ENCODE assay signal across 8 cellular contexts in the genomic region with DNA sequence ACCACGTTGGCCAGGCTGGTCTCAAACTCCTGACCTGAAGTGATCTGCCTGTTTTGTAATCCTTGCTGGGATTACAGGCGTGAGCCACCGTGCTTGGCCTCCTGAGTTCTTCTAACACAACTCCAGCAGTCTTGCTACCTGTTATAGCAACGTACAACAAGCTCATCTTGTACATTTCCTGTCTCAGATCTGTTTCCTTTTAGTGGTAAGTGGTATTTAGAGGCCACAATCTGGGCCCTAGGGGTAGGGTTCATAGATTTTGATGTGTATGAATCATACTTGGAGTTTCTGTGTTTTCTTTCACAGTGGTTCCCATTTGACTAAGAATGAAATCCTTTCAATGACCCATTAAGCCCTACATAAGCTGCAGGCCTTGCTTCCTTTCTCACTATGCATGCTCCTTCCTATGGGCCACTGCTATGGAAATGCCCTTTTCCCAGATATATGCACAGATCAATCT. TPM values are rescaled to one million over a fixed set of nuclear protein-coding genes. Genes with fewer than 3 reads are reported as not detected.
DNase-seq lines count a peak whose midpoint lies in the region; ATAC-seq and TF ChIP-seq lines count a peak whose summit lies in the region.

No MANE protein-coding gene starts in this region.

- no peaks in the 10 kb centered on the region for H3K9me2 ChIP-seq in hepatocyte (replicated peaks; ENCODE audit: insufficient read depth)

- H2AFZ ChIP-seq in hepatocyte, result no peak overlapping the region

- H3K27me3 Mint-ChIP-seq in activated T-cell treated with anti-CD3 and anti-CD28 coated beads, Interleukin-2, amount 50 U/mL, for 24 hours, result no peaks in the 10 kb centered on the region

- intact Hi-C loops in left colon (cut with DNase I, micrococcal nuclease), result loop anchor here in 1 of 2 donors (10.0 kb wide), 1 partner anchor 75 kb away; a partner anchor contains a TSS

- peak overlapping the region; percentile 91 for H3K27ac Mint-ChIP-seq in activated T-cell treated with anti-CD3 and anti-CD28 coated beads, Interleukin-2, amount 50 U/mL, for 24 hours

- DNase-seq in NCI-H69 (lab: John Stamatoyannopoulos, UW), result peak; percentile 34
- DNase-seq in activated T-cell treated with anti-CD3 and anti-CD28 coated beads, Interleukin-2, amount 50 U/mL, for 24 hours, result peak; percentile 54
- no peak for DNase-seq in left colon
- DNase-seq in D341Med (ENCODE audit: low spot score), result no peak
- no peak for DNase-seq in OCI-M2 (lab: John Stamatoyannopoulos, UW; ENCODE audit: unreplicated experiment)
- DNase-seq in hepatocyte (ENCODE audit: low spot score), result no peak

- H3K79me2 ChIP-seq in hepatocyte, result peaks cover 23% of the 10 kb centered on the region

- H3K4me3 ChIP-seq in hepatocyte, result no peak overlapping the region

- H3K36me3 ChIP-seq in hepatocyte (replicated peaks; ENCODE audit: insufficient read depth, low read depth), result no peaks in the 10 kb centered on the region

- no peak for TF ChIP-seq CTCF in hepatocyte (IDR thresholded peaks at IDR 0.05; ENCODE audit: poor library complexity)

- no peak overlapping the region for H3K4me2 ChIP-seq in hepatocyte

- peaks cover 2% of the 10 kb centered on the region for H4K20me1 ChIP-seq in hepatocyte (ENCODE audit: insufficient read depth, poor library complexity, severe bottlenecking)

- peak overlapping the region; percentile 63 for H3K4me3 Mint-ChIP-seq in activated T-cell treated with anti-CD3 and anti-CD28 coated beads, Interleukin-2, amount 50 U/mL, for 24 hours

- H3K27me3 ChIP-seq in hepatocyte, result no peaks in the 10 kb centered on the region

- H3K4me1 Mint-ChIP-seq in activated T-cell treated with anti-CD3 and anti-CD28 coated beads, Interleukin-2, amount 50 U/mL, for 24 hours (ENCODE audit: low read depth), result peaks cover 61% of the 10 kb centered on the region

- H3K9me3 Mint-ChIP-seq in activated T-cell treated with anti-CD3 and anti-CD28 coated beads, Interleukin-2, amount 50 U/mL, for 24 hours, result no peaks in the 10 kb centered on the region

- H3K4me1 ChIP-seq in hepatocyte (ENCODE audit: insufficient read depth), result peaks cover 5% of the 10 kb centered on the region

- peaks cover 34% of the 10 kb centered on the region for H3K36me3 Mint-ChIP-seq in activated T-cell treated with anti-CD3 and anti-CD28 coated beads, Interleukin-2, amount 50 U/mL, for 24 hours (ENCODE audit: low read depth)

- 54% methylated on average over 4 of the region's 4 CpGs for WGBS in hepatocyte (ENCODE audit: low lambda C conversion rate, missing lambda C conversion rate)

- no peak overlapping the region for H3K27ac ChIP-seq in hepatocyte

- no peaks in the 10 kb centered on the region for H3K9me3 ChIP-seq in hepatocyte (ENCODE audit: low read depth)

- ATAC-seq in GM18868 (IDR thresholded peaks at IDR 0.05; ENCODE audit: unreplicated experiment), result peak; percentile 96
- peak; percentile 94 for ATAC-seq in HG02759 (IDR thresholded peaks at IDR 0.05; ENCODE audit: unreplicated experiment)
- ATAC-seq in left colon, result peak; percentile 25

RNA-seq across cellular contexts. Expression of a gene that starts 27.1 kb away (rescaled TPM):
- 10 to 100 TPM; 62.2 to 76.8 TPM for total RNA-seq in left colon
- total RNA-seq in hepatocyte, result 65.2 and 78.1 TPM in 2 replicates
- 49.7 and 62.1 TPM in 2 replicates for polyA plus RNA-seq in hepatocyte

Comparison
In these comparisons a context has a peak if more than half of its experiments do, and no peak if none do; other contexts are left out.
1. ATAC-seq: peak in every context shown above with its lines; median percentile 96 in GM18868; 94 in HG02759; 25 in left colon.
2. DNase-seq: peak in NCI-H69 (single experiment) and activated T-cell treated with anti-CD3 and anti-CD28 coated beads, Interleukin-2, amount 50 U/mL, for 24 hours (single experiment); none in left colon (0 of 2), D341Med (single experiment), OCI-M2 (single experiment) and hepatocyte (single experiment).